ENCODE assay signal across 4 cellular contexts in genomic region chr3:43089081-43089480, GRCh38.
"Had no signal": no experiment of that assay in that cellular context is flagged by ENCODE, and none has a peak within 500 bp of the region (broad histone marks: within the 10 kb centered on the region; RNA-seq: fewer than 3 reads in every experiment).

No MANE protein-coding gene starts in this region.

- ATAC-seq: GM23338 had no signal

- H3K4me3 ChIP-seq: GM23338 had no signal

- H3K4me1 Mint-ChIP-seq: GM23338, H9 had no signal

- H3K4me3 Mint-ChIP-seq: GM23338, H9 had no signal

- DNase-seq: H9, HCEC 1CT, IMR-90 had no signal

- H3K27ac Mint-ChIP-seq: GM23338 had no signal
